Comparison of ENCODE assay signal across 1 cellular context in the genomic region with DNA sequence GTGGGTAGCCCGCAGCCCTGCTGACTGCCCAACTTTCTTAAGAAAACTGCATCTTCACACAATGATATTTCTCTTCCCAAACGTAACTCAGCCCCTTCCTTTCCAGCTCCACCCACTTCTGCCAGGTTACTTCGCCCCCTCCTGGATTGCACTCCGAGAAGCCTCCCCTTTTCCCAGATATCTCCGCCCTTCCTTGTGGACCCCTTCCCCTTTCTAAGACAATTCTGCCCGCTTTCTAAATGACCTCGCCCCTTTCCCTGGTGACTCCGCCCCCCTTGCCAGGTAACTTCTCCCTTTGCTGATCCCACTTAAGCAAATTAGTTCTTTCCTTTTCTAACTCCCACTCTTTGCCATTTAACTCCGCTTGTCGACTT.
TF ChIP-seq lines count a peak whose summit lies in the region.

No MANE protein-coding gene starts in this region.

TF ChIP-seq in K562, 482 proteins besides CTCF, POLR2A, EP300 and RAD21 (continued from another document and continues in another):
- TF ChIP-seq, protein P1, sequence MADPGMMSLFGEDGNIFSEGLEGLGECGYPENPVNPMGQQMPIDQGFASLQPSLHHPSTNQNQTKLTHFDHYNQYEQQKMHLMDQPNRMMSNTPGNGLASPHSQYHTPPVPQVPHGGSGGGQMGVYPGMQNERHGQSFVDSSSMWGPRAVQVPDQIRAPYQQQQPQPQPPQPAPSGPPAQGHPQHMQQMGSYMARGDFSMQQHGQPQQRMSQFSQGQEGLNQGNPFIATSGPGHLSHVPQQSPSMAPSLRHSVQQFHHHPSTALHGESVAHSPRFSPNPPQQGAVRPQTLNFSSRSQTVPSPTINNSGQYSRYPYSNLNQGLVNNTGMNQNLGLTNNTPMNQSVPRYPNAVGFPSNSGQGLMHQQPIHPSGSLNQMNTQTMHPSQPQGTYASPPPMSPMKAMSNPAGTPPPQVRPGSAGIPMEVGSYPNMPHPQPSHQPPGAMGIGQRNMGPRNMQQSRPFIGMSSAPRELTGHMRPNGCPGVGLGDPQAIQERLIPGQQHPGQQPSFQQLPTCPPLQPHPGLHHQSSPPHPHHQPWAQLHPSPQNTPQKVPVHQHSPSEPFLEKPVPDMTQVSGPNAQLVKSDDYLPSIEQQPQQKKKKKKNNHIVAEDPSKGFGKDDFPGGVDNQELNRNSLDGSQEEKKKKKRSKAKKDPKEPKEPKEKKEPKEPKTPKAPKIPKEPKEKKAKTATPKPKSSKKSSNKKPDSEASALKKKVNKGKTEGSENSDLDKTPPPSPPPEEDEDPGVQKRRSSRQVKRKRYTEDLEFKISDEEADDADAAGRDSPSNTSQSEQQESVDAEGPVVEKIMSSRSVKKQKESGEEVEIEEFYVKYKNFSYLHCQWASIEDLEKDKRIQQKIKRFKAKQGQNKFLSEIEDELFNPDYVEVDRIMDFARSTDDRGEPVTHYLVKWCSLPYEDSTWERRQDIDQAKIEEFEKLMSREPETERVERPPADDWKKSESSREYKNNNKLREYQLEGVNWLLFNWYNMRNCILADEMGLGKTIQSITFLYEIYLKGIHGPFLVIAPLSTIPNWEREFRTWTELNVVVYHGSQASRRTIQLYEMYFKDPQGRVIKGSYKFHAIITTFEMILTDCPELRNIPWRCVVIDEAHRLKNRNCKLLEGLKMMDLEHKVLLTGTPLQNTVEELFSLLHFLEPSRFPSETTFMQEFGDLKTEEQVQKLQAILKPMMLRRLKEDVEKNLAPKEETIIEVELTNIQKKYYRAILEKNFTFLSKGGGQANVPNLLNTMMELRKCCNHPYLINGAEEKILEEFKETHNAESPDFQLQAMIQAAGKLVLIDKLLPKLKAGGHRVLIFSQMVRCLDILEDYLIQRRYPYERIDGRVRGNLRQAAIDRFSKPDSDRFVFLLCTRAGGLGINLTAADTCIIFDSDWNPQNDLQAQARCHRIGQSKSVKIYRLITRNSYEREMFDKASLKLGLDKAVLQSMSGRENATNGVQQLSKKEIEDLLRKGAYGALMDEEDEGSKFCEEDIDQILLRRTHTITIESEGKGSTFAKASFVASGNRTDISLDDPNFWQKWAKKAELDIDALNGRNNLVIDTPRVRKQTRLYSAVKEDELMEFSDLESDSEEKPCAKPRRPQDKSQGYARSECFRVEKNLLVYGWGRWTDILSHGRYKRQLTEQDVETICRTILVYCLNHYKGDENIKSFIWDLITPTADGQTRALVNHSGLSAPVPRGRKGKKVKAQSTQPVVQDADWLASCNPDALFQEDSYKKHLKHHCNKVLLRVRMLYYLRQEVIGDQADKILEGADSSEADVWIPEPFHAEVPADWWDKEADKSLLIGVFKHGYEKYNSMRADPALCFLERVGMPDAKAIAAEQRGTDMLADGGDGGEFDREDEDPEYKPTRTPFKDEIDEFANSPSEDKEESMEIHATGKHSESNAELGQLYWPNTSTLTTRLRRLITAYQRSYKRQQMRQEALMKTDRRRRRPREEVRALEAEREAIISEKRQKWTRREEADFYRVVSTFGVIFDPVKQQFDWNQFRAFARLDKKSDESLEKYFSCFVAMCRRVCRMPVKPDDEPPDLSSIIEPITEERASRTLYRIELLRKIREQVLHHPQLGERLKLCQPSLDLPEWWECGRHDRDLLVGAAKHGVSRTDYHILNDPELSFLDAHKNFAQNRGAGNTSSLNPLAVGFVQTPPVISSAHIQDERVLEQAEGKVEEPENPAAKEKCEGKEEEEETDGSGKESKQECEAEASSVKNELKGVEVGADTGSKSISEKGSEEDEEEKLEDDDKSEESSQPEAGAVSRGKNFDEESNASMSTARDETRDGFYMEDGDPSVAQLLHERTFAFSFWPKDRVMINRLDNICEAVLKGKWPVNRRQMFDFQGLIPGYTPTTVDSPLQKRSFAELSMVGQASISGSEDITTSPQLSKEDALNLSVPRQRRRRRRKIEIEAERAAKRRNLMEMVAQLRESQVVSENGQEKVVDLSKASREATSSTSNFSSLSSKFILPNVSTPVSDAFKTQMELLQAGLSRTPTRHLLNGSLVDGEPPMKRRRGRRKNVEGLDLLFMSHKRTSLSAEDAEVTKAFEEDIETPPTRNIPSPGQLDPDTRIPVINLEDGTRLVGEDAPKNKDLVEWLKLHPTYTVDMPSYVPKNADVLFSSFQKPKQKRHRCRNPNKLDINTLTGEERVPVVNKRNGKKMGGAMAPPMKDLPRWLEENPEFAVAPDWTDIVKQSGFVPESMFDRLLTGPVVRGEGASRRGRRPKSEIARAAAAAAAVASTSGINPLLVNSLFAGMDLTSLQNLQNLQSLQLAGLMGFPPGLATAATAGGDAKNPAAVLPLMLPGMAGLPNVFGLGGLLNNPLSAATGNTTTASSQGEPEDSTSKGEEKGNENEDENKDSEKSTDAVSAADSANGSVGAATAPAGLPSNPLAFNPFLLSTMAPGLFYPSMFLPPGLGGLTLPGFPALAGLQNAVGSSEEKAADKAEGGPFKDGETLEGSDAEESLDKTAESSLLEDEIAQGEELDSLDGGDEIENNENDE (IDR thresholded peaks at IDR 0.05; ENCODE audit: low read depth, low read length), result no peak
- TF ChIP-seq PHB2 (IDR thresholded peaks at IDR 0.05; ENCODE audit: low read depth) (peak; percentile 60; the same call in 1 of the 2 replicates), NR4A1 (CRISPR knock-in tag; IDR thresholded peaks at IDR 0.05) (no peak), NR4A1 (tag; IDR thresholded peaks at IDR 0.05) (no peak), HLTF (IDR thresholded peaks at IDR 0.05) (0 out of 2 replicates have a peak, but pooled peaks have one; percentile 70), PYGO2 (tag; IDR thresholded peaks at IDR 0.05) (no peak), TCF7L2 (IDR thresholded peaks at IDR 0.05; ENCODE audit: low read depth, low read length) (no peak), OTX1 (CRISPR knock-in tag; IDR thresholded peaks at IDR 0.05) (peak; percentile 82; the same call in 1 of the 2 replicates), ZNF224 (CRISPR knock-in tag; IDR thresholded peaks at IDR 0.05) (no peak), TAF1 (IDR thresholded peaks at IDR 0.05; ENCODE audit: control insufficient read depth, extremely low read depth, insufficient read depth, low read length, severe bottlenecking) (no peak), RBBP5 (IDR thresholded peaks at IDR 0.05; ENCODE audit: borderline replicate concordance, insufficient read depth, low read length, poor library complexity, severe bottlenecking) (no peak), ELF2 (CRISPR knock-in tag; IDR thresholded peaks at IDR 0.05) (no peak), SIN3B (IDR thresholded peaks at IDR 0.05; ENCODE audit: low read depth) (no peak), RFX5 (IDR thresholded peaks at IDR 0.05; ENCODE audit: low read depth, low read length) (no peak), PHB (CRISPR knock-in tag; IDR thresholded peaks at IDR 0.05) (no peak), TCF3 (CRISPR knock-in tag; IDR thresholded peaks at IDR 0.05) (no peak), HDAC6 (IDR thresholded peaks at IDR 0.05; ENCODE audit: low read depth, low read length) (no peak), NFE2L1 (tag; IDR thresholded peaks at IDR 0.05; ENCODE audit: borderline replicate concordance, low read depth) (no peak), MYC (IDR thresholded peaks at IDR 0.05; ENCODE audit: low read depth, low read length) (no peak), MYC (CRISPR knock-in tag; IDR thresholded peaks at IDR 0.05; ENCODE audit: borderline replicate concordance, low read depth) (no peak), HDAC3 (IDR thresholded peaks at IDR 0.05; ENCODE audit: borderline replicate concordance, partially characterized antibody) (no peak), ZFX (CRISPR knock-in tag; IDR thresholded peaks at IDR 0.05) (no peak), HOXB6 (CRISPR knock-in tag; IDR thresholded peaks at IDR 0.05; ENCODE audit: borderline replicate concordance) (no peak), ZBTB7A (IDR thresholded peaks at IDR 0.05; ENCODE audit: borderline replicate concordance, control insufficient read depth, low read depth, low read length) (no peak), HDAC1 (IDR thresholded peaks at IDR 0.05) (peak in 1 of 2 experiments; percentile 65; a peak in 2 of 4 replicates), FOXA3 (CRISPR knock-in tag; conservative IDR thresholded peaks at IDR 0.05 in 1 of 2, IDR thresholded peaks at IDR 0.05 in 1 of 2) (0 out of 4 replicates have a peak, but pooled peaks of 1 of the 2 experiments have one; percentile 9)
- TF ChIP-seq, protein P2, sequence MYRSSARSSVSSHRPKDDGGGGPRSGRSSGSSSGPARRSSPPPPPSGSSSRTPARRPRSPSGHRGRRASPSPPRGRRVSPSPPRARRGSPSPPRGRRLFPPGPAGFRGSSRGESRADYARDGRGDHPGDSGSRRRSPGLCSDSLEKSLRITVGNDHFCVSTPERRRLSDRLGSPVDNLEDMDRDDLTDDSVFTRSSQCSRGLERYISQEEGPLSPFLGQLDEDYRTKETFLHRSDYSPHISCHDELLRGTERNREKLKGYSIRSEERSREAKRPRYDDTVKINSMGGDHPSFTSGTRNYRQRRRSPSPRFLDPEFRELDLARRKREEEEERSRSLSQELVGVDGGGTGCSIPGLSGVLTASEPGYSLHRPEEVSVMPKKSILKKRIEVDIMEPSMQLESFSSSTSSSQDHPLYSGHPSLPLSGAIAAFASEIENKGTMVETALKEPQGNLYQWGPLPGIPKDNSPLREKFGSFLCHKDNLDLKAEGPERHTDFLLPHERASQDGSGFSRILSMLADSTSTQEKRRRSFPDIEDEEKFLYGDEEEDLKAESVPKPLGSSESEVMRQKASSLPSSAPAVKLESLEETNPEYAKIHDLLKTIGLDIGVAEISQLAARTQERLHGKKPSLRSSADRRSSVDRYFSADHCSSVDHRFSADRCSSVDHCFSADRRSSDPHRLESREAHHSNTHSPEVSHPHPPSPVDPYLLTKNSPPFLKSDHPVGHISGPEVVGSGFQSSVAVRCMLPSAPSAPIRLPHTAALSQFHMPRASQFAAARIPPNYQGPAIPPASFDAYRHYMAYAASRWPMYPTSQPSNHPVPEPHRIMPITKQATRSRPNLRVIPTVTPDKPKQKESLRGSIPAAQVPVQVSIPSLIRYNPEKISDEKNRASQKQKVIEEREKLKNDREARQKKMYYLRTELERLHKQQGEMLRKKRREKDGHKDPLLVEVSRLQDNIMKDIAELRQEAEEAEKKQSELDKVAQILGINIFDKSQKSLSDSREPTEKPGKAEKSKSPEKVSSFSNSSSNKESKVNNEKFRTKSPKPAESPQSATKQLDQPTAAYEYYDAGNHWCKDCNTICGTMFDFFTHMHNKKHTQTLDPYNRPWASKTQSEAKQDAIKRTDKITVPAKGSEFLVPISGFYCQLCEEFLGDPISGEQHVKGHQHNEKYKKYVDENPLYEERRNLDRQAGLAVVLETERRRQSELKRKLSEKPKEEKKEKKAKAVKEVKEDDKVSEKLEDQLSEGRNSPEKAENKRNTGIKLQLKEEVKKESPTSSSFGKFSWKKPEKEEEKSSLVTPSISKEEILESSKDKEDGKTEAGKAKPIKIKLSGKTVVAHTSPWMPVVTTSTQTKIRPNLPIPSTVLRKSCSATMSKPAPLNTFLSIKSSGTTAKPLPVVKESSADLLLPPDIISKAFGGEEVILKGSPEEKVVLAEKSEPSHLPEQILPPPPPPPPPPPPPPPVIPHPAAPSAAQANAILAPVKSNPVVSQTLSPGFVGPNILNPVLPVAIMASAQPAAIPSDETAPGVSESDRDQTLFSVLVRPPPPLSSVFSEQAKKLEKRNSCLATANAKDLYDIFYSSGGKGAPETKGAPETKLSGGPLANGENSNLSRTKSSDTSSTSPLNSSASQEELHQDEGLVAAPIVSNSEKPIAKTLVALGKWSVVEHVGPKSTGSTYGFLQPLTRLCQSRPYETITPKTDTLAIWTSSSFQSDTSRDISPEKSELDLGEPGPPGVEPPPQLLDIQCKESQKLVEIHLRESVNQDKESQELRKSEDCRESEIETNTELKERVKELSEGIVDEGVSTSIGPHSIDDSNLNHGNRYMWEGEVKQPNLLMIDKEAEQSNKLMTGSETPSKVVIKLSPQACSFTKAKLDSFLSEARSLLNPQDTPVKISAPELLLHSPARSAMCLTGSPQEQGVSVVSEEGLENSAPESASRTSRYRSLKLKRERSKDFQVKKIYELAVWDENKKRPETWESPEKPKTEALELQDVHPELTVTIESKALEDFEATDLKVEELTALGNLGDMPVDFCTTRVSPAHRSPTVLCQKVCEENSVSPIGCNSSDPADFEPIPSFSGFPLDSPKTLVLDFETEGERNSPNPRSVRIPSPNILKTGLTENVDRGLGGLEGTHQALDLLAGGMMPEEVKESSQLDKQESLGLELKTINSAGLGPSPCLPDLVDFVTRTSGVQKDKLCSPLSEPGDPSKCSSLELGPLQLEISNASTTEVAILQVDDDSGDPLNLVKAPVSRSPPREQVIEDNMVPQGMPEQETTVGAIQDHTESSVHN (IDR thresholded peaks at IDR 0.05; ENCODE audit: borderline replicate concordance in 1 of 2, low read depth in 1 of 2), result 0 out of 4 replicates have a peak, but pooled peaks of 1 of the 2 experiments have one; percentile 31
- TF ChIP-seq, protein P3, sequence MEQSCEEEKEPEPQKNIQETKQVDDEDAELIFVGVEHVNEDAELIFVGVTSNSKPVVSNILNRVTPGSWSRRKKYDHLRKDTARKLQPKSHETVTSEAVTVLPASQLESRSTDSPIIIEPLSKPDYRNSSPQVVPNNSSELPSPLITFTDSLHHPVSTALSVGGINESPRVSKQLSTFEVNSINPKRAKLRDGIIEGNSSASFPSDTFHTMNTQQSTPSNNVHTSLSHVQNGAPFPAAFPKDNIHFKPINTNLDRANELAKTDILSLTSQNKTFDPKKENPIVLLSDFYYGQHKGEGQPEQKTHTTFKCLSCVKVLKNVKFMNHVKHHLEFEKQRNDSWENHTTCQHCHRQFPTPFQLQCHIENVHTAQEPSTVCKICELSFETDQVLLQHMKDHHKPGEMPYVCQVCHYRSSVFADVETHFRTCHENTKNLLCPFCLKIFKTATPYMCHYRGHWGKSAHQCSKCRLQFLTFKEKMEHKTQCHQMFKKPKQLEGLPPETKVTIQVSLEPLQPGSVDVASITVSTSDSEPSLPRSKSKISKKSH (CRISPR knock-in tag; IDR thresholded peaks at IDR 0.05), result no peak
- TF ChIP-seq, protein P4, sequence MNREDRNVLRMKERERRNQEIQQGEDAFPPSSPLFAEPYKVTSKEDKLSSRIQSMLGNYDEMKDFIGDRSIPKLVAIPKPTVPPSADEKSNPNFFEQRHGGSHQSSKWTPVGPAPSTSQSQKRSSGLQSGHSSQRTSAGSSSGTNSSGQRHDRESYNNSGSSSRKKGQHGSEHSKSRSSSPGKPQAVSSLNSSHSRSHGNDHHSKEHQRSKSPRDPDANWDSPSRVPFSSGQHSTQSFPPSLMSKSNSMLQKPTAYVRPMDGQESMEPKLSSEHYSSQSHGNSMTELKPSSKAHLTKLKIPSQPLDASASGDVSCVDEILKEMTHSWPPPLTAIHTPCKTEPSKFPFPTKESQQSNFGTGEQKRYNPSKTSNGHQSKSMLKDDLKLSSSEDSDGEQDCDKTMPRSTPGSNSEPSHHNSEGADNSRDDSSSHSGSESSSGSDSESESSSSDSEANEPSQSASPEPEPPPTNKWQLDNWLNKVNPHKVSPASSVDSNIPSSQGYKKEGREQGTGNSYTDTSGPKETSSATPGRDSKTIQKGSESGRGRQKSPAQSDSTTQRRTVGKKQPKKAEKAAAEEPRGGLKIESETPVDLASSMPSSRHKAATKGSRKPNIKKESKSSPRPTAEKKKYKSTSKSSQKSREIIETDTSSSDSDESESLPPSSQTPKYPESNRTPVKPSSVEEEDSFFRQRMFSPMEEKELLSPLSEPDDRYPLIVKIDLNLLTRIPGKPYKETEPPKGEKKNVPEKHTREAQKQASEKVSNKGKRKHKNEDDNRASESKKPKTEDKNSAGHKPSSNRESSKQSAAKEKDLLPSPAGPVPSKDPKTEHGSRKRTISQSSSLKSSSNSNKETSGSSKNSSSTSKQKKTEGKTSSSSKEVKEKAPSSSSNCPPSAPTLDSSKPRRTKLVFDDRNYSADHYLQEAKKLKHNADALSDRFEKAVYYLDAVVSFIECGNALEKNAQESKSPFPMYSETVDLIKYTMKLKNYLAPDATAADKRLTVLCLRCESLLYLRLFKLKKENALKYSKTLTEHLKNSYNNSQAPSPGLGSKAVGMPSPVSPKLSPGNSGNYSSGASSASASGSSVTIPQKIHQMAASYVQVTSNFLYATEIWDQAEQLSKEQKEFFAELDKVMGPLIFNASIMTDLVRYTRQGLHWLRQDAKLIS (CRISPR knock-in tag; IDR thresholded peaks at IDR 0.05), result no peak; the same call in 1 of the 2 replicates
